Comparison of ENCODE assay signal across 22 cellular contexts in the genomic region with DNA sequence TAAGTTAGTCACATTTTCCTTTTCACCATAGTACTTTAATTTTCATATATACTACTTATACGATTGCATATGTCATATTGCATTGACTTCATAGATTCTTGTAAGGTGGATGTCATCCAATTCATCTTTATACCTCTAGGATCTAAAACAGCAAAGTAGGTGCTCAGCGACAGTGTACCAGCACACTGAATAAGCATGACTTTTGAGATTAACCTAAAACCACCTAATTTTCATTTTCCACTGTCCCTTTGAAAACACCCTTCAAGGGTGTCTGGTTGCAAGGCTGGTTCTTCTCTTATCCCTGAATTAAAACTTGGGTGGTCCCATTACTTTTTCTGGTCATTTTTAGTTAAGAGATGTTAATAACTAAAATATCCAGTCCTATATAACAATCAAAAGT.
DNase-seq lines count a peak whose midpoint lies in the region; ATAC-seq and TF ChIP-seq lines count a peak whose summit lies in the region.
"Had no signal": no experiment of that assay in that cellular context is flagged by ENCODE, and none has a peak within 500 bp of the region (broad histone marks: within the 10 kb centered on the region; RNA-seq: fewer than 3 reads in every experiment).

No MANE protein-coding gene starts in this region.

- no peaks in the 10 kb centered on the region for H3K27me3 ChIP-seq in OCI-LY3 (ENCODE audit: low read depth, low read length)
- H3K27me3 ChIP-seq: Peyer's patch, right atrium auricular region, spleen had no signal

- H4K20me1 ChIP-seq in OCI-LY3 (ENCODE audit: insufficient read depth, low read length), result no peaks in the 10 kb centered on the region

- no peak for TF ChIP-seq CTCF in OCI-LY3 (IDR thresholded peaks at IDR 0.05; ENCODE audit: low read depth, low read length)

- peak; percentile 3 for ATAC-seq in stimulated activated naive CD8-positive, alpha-beta T cell treated with anti-CD3 and anti-CD28 coated beads, Interleukin-15, Interleukin-2, amounts not matched to agents 100 U/mL and 50 U/mL, for 24 hours
- no peak for ATAC-seq in stimulated activated naive CD8-positive, alpha-beta T cell treated with anti-CD3 and anti-CD28 coated beads, Interleukin-15, amount 100 ng/mL, for 72 hours
- ATAC-seq in HG02588 (IDR thresholded peaks at IDR 0.05; ENCODE audit: unreplicated experiment), result peak; percentile 32
- no peak for ATAC-seq in HG03571 (IDR thresholded peaks at IDR 0.05; ENCODE audit: unreplicated experiment)
- ATAC-seq in GM18502 (IDR thresholded peaks at IDR 0.05; ENCODE audit: poor library complexity, unreplicated experiment), result no peak
- ATAC-seq: activated CD4-positive, alpha-beta T cell treated with anti-CD3 and anti-CD28 coated beads for 36 hours; activated CD8-positive, alpha-beta memory T cell treated with anti-CD3 and anti-CD28 coated beads, Interleukin-2, amount 10 ng/mL, durations not matched to agents 7 days and 5 days; stimulated activated naive B cell treated with anti-CD40 and anti-IgM and Interleukin-4, amounts not matched to agents 10 μg/mL and 1 μg/mL and 100 μg/mL, for 72 hours; T-cell had no signal

- H3K4me2 ChIP-seq in OCI-LY3 (ENCODE audit: low read length), result peak overlapping the region; percentile 22

- no peak overlapping the region for H2AFZ ChIP-seq in OCI-LY3 (ENCODE audit: low read depth, low read length)
- H2AFZ ChIP-seq: parathyroid adenoma had no signal

- peaks cover 11% of the 10 kb centered on the region for H3K36me3 Mint-ChIP-seq in stimulated activated naive CD8-positive, alpha-beta T cell treated with anti-CD3 and anti-CD28 coated beads, Interleukin-15, Interleukin-2, amounts not matched to agents 100 ng/mL and 50 ng/mL, for 24 hours (ENCODE audit: low read depth)
- H3K36me3 Mint-ChIP-seq: IgD-negative memory B cell; stimulated activated naive B cell treated with anti-CD40 and anti-IgM and Interleukin-4, amounts not matched to agents 10 μg/mL and 1 μg/mL and 100 μg/mL, for 72 hours had no signal

- H3K9ac ChIP-seq in OCI-LY3 (ENCODE audit: low read length), result no peak overlapping the region
- H3K9ac ChIP-seq: parathyroid adenoma had no signal

- no peak overlapping the region for H3K27ac ChIP-seq in OCI-LY3 (ENCODE audit: low read length)
- H3K27ac ChIP-seq: parathyroid adenoma, Peyer's patch, right atrium auricular region, spleen had no signal

- peaks cover 3% of the 10 kb centered on the region for H3K36me3 ChIP-seq in OCI-LY3 (replicated peaks; ENCODE audit: low read depth, low read length)
- H3K36me3 ChIP-seq: Peyer's patch, right atrium auricular region, spleen had no signal

- H3K4me1 Mint-ChIP-seq in stimulated activated naive CD8-positive, alpha-beta T cell treated with anti-CD3 and anti-CD28 coated beads, Interleukin-15, amount 100 ng/mL, for 72 hours, result peaks cover 67% of the 10 kb centered on the region
- H3K4me1 Mint-ChIP-seq in stimulated activated naive CD8-positive, alpha-beta T cell treated with anti-CD3 and anti-CD28 coated beads, Interleukin-15, Interleukin-2, amounts not matched to agents 100 ng/mL and 50 ng/mL, for 24 hours (ENCODE audit: low read depth), result peaks cover 52% of the 10 kb centered on the region

- no peaks in the 10 kb centered on the region for H3K79me2 ChIP-seq in OCI-LY3 (ENCODE audit: low read length)

- no peaks in the 10 kb centered on the region for H3K9me3 ChIP-seq in OCI-LY3 (ENCODE audit: insufficient read depth, low read length)
- H3K9me3 ChIP-seq: Peyer's patch, right atrium auricular region, spleen had no signal

- no peak for DNase-seq in stimulated activated naive CD8-positive, alpha-beta T cell treated with anti-CD3 and anti-CD28 coated beads, Interleukin-15, Interleukin-2, amounts not matched to agents 100 U/mL and 50 U/mL, for 24 hours
- DNase-seq in stimulated activated naive CD8-positive, alpha-beta T cell treated with anti-CD3 and anti-CD28 coated beads, Interleukin-15, amount 100 ng/mL, for 72 hours, result no peak
- no peak for DNase-seq in NCI-H82 (lab: John Stamatoyannopoulos, UW)
- DNase-seq: activated CD4-positive, alpha-beta T cell treated with anti-CD3 and anti-CD28 coated beads for 36 hours; activated CD8-positive, alpha-beta memory T cell treated with anti-CD3 and anti-CD28 coated beads, Interleukin-2, amount 10 ng/mL, durations not matched to agents 7 days and 5 days; activated naive CD8-positive, alpha-beta T cell treated with anti-CD3 and anti-CD28 coated beads, Interleukin-2, amount 10 ng/mL, durations not matched to agents 7 days and 5 days; head of caudate nucleus; kidney glomerular epithelial cell; NCI-H1417; Peyer's patch; spleen; stimulated activated CD4-positive, alpha-beta T cell treated with anti-CD3 and anti-CD28 coated beads, Interleukin-2, amount 100 ng/mL, for 48 hours; stimulated activated naive B cell treated with anti-CD40 and anti-IgM and Interleukin-4, amounts not matched to agents 10 μg/mL and 1 μg/mL and 100 μg/mL, for 72 hours; T-cell had no signal

- no peak overlapping the region for H3K27ac Mint-ChIP-seq in stimulated activated naive CD8-positive, alpha-beta T cell treated with anti-CD3 and anti-CD28 coated beads, Interleukin-15, amount 100 ng/mL, for 72 hours
- H3K27ac Mint-ChIP-seq in stimulated activated naive CD8-positive, alpha-beta T cell treated with anti-CD3 and anti-CD28 coated beads, Interleukin-15, Interleukin-2, amounts not matched to agents 100 ng/mL and 50 ng/mL, for 24 hours, result peak overlapping the region; percentile 42
- H3K27ac Mint-ChIP-seq: activated CD4-positive, alpha-beta T cell treated with anti-CD3 and anti-CD28 coated beads for 36 hours; activated CD8-positive, alpha-beta memory T cell treated with anti-CD3 and anti-CD28 coated beads, Interleukin-2, amount 10 ng/mL, durations not matched to agents 7 days and 5 days; activated naive CD8-positive, alpha-beta T cell treated with anti-CD3 and anti-CD28 coated beads, Interleukin-2, amount 10 ng/mL, durations not matched to agents 7 days and 5 days; IgD-negative memory B cell; stimulated activated naive B cell treated with anti-CD40 and anti-IgM and Interleukin-4, amounts not matched to agents 10 μg/mL and 1 μg/mL and 100 μg/mL, for 72 hours; T-cell had no signal

- no peaks in the 10 kb centered on the region for H3K27me3 Mint-ChIP-seq in stimulated activated naive CD8-positive, alpha-beta T cell treated with anti-CD3 and anti-CD28 coated beads, Interleukin-15, amount 100 ng/mL, for 72 hours
- no peaks in the 10 kb centered on the region for H3K27me3 Mint-ChIP-seq in stimulated activated naive CD8-positive, alpha-beta T cell treated with anti-CD3 and anti-CD28 coated beads, Interleukin-15, Interleukin-2, amounts not matched to agents 100 ng/mL and 50 ng/mL, for 24 hours
- H3K27me3 Mint-ChIP-seq: activated CD4-positive, alpha-beta T cell treated with anti-CD3 and anti-CD28 coated beads for 36 hours; activated CD8-positive, alpha-beta memory T cell treated with anti-CD3 and anti-CD28 coated beads, Interleukin-2, amount 10 ng/mL, durations not matched to agents 7 days and 5 days; activated naive CD8-positive, alpha-beta T cell treated with anti-CD3 and anti-CD28 coated beads, Interleukin-2, amount 10 ng/mL, durations not matched to agents 7 days and 5 days; IgD-negative memory B cell; stimulated activated naive B cell treated with anti-CD40 and anti-IgM and Interleukin-4, amounts not matched to agents 10 μg/mL and 1 μg/mL and 100 μg/mL, for 72 hours; T-cell had no signal

- H3K4me3 Mint-ChIP-seq in stimulated activated naive CD8-positive, alpha-beta T cell treated with anti-CD3 and anti-CD28 coated beads, Interleukin-15, amount 100 ng/mL, for 72 hours, result peak overlapping the region in 1 of 2 donors; percentile 10
- H3K4me3 Mint-ChIP-seq in stimulated activated naive CD8-positive, alpha-beta T cell treated with anti-CD3 and anti-CD28 coated beads, Interleukin-15, Interleukin-2, amounts not matched to agents 100 ng/mL and 50 ng/mL, for 24 hours, result no peak overlapping the region
- H3K4me3 Mint-ChIP-seq: activated CD4-positive, alpha-beta T cell treated with anti-CD3 and anti-CD28 coated beads for 36 hours; activated CD8-positive, alpha-beta memory T cell treated with anti-CD3 and anti-CD28 coated beads, Interleukin-2, amount 10 ng/mL, durations not matched to agents 7 days and 5 days; activated naive CD8-positive, alpha-beta T cell treated with anti-CD3 and anti-CD28 coated beads, Interleukin-2, amount 10 ng/mL, durations not matched to agents 7 days and 5 days; stimulated activated naive B cell treated with anti-CD40 and anti-IgM and Interleukin-4, amounts not matched to agents 10 μg/mL and 1 μg/mL and 100 μg/mL, for 72 hours; T-cell had no signal

- no peaks in the 10 kb centered on the region for H3K9me3 Mint-ChIP-seq in stimulated activated naive CD8-positive, alpha-beta T cell treated with anti-CD3 and anti-CD28 coated beads, Interleukin-15, amount 100 ng/mL, for 72 hours
- H3K9me3 Mint-ChIP-seq in stimulated activated naive CD8-positive, alpha-beta T cell treated with anti-CD3 and anti-CD28 coated beads, Interleukin-15, Interleukin-2, amounts not matched to agents 100 ng/mL and 50 ng/mL, for 24 hours, result no peaks in the 10 kb centered on the region
- H3K9me3 Mint-ChIP-seq: activated naive CD8-positive, alpha-beta T cell treated with anti-CD3 and anti-CD28 coated beads, Interleukin-2, amount 10 ng/mL, durations not matched to agents 7 days and 5 days; IgD-negative memory B cell; stimulated activated naive B cell treated with anti-CD40 and anti-IgM and Interleukin-4, amounts not matched to agents 10 μg/mL and 1 μg/mL and 100 μg/mL, for 72 hours; T-cell had no signal

- H3K4me1 ChIP-seq in OCI-LY3 (ENCODE audit: low read length), result peaks cover 27% of the 10 kb centered on the region

- no peak overlapping the region for H3K4me3 ChIP-seq in OCI-LY3 (ENCODE audit: low read length)
- H3K4me3 ChIP-seq: Peyer's patch, right atrium auricular region, spleen had no signal

Comparison
In these comparisons a context has a peak if more than half of its experiments do, and no peak if none do; other contexts are left out.
1. ATAC-seq: peak in stimulated activated naive CD8-positive, alpha-beta T cell treated with anti-CD3 and anti-CD28 coated beads, Interleukin-15, Interleukin-2, amounts not matched to agents 100 U/mL and 50 U/mL, for 24 hours (single experiment) and HG02588 (single experiment); none in stimulated activated naive CD8-positive, alpha-beta T cell treated with anti-CD3 and anti-CD28 coated beads, Interleukin-15, amount 100 ng/mL, for 72 hours (single experiment), HG03571 (single experiment) and GM18502 (single experiment).